12 cellular contexts compared by ENCODE assay signal in the genomic region with DNA sequence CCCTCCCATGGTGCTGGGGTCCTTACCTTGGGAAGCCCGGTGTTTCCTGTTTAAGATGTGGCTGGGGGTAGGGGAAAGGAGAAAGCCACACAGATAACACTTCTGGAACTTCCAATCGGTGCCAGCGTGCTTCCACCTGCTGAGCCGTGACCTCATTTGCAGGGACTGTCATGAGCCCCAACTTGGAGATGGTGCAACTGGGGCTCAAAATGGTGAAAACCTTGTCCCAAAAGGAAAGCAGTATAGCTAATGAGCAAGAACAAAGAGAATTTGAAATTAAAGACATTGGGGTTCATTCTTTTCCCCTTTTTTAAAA. TPM values are rescaled to one million over a fixed set of nuclear protein-coding genes. Genes with fewer than 3 reads are reported as not detected.
DNase-seq lines count a peak whose midpoint lies in the region; ATAC-seq and TF ChIP-seq lines count a peak whose summit lies in the region.
"Had no signal": no experiment of that assay in that cellular context is flagged by ENCODE, and none has a peak within 500 bp of the region (broad histone marks: within the 10 kb centered on the region; RNA-seq: fewer than 3 reads in every experiment).

No MANE protein-coding gene starts in this region.

- no peak for DNase-seq in right atrium auricular region (ENCODE audit: low spot score)
- DNase-seq in Right ventricle myocardium inferior (ENCODE audit: missing footprints): no peak
- no peak for DNase-seq in glutamatergic neuron
- no peak for DNase-seq in prostate gland (ENCODE audit: low spot score)
- no peak for DNase-seq in caudate nucleus (lab: John Stamatoyannopoulos, UW)
- no peak for DNase-seq in posterior vena cava (ENCODE audit: low spot score)
- DNase-seq in H7: no peak
- DNase-seq in stimulated activated naive CD4-positive, alpha-beta T cell (lab: John Stamatoyannopoulos, UW): no peak
- DNase-seq: activated CD8-positive, alpha-beta memory T cell treated with anti-CD3 and anti-CD28 coated beads for 24 hours; activated naive CD8-positive, alpha-beta T cell treated with anti-CD3 and anti-CD28 coated beads, Interleukin-2, amount 50 U/mL, for 24 hours; effector memory CD8-positive, alpha-beta T cell; stimulated activated naive CD4-positive, alpha-beta T cell treated with Interleukin-2 at 50 U/mL for 16 hours had no signal

- H3K4me3 ChIP-seq in right atrium auricular region (no peak overlapping the region), prostate gland (no peak overlapping the region), H7 (ENCODE audit: insufficient read depth, low read depth, low read length) (no peak overlapping the region)

- H3K36me3 ChIP-seq in right atrium auricular region (no peaks in the 10 kb centered on the region), prostate gland (no peaks in the 10 kb centered on the region), H7 (replicated peaks; ENCODE audit: control insufficient read depth, insufficient read depth, low read length) (peaks cover 3% of the 10 kb centered on the region)

- H3K27me3 Mint-ChIP-seq in glutamatergic neuron (ENCODE audit: unreplicated experiment): peaks cover 2% of the 10 kb centered on the region
- H3K27me3 Mint-ChIP-seq: activated naive CD8-positive, alpha-beta T cell treated with anti-CD3 and anti-CD28 coated beads, Interleukin-2, amount 50 U/mL, for 24 hours; effector memory CD8-positive, alpha-beta T cell had no signal

- no peak for TF ChIP-seq POLR2A in prostate gland (IDR thresholded peaks at IDR 0.05)

- H3K27me3 ChIP-seq in right atrium auricular region: no peaks in the 10 kb centered on the region
- no peaks in the 10 kb centered on the region for H3K27me3 ChIP-seq in prostate gland (replicated peaks; ENCODE audit: insufficient read depth)
- H3K27me3 ChIP-seq in H7 (ENCODE audit: control insufficient read depth, insufficient read depth, low read length): peaks cover 1% of the 10 kb centered on the region; the same call in 1 of the 2 replicates

- TF ChIP-seq CTCF in right atrium auricular region (IDR thresholded peaks at IDR 0.05) (no peak), glutamatergic neuron (IDR thresholded peaks at IDR 0.05; ENCODE audit: partially characterized antibody, unreplicated experiment) (no peak), prostate gland (IDR thresholded peaks at IDR 0.05) (no peak)

- H3K27ac Mint-ChIP-seq in glutamatergic neuron (ENCODE audit: unreplicated experiment): peak overlapping the region; percentile 52
- H3K27ac Mint-ChIP-seq: activated naive CD8-positive, alpha-beta T cell treated with anti-CD3 and anti-CD28 coated beads, Interleukin-2, amount 50 U/mL, for 24 hours had no signal

- peak overlapping the region; percentile 30 for H3K4me3 Mint-ChIP-seq in glutamatergic neuron (ENCODE audit: unreplicated experiment)
- H3K4me3 Mint-ChIP-seq: activated naive CD8-positive, alpha-beta T cell treated with anti-CD3 and anti-CD28 coated beads, Interleukin-2, amount 50 U/mL, for 24 hours; effector memory CD8-positive, alpha-beta T cell had no signal

- H3K36me3 Mint-ChIP-seq in glutamatergic neuron (ENCODE audit: unreplicated experiment): peaks cover 4% of the 10 kb centered on the region

- H3K4me1 ChIP-seq in right atrium auricular region: peaks cover 0 to 79% of the 10 kb centered on the region in 2 donors
- H3K4me1 ChIP-seq in prostate gland (replicated peaks): peaks cover 17% of the 10 kb centered on the region

- peak overlapping the region; percentile 86 to 94 for H3K27ac ChIP-seq in right atrium auricular region
- H3K27ac ChIP-seq in prostate gland: peak overlapping the region; percentile 51 to 62
- H3K27ac ChIP-seq in caudate nucleus (ENCODE audit: low read depth, low read length): no peak overlapping the region

- 69% methylated on average over 4 of the region's 4 CpGs for WGBS in prostate gland

- H3K9me3 ChIP-seq in right atrium auricular region: no peaks in the 10 kb centered on the region
- no peaks in the 10 kb centered on the region for H3K9me3 ChIP-seq in prostate gland

- no peaks in the 10 kb centered on the region for H3K9me3 Mint-ChIP-seq in glutamatergic neuron (ENCODE audit: unreplicated experiment)
- H3K9me3 Mint-ChIP-seq: activated naive CD8-positive, alpha-beta T cell treated with anti-CD3 and anti-CD28 coated beads, Interleukin-2, amount 50 U/mL, for 24 hours; effector memory CD8-positive, alpha-beta T cell had no signal

- peaks cover 7% of the 10 kb centered on the region for H3K4me1 Mint-ChIP-seq in glutamatergic neuron (ENCODE audit: low read depth, unreplicated experiment)

- ATAC-seq in Right ventricle myocardium inferior: no peak
- ATAC-seq: activated naive CD8-positive, alpha-beta T cell treated with anti-CD3 and anti-CD28 coated beads, Interleukin-2, amount 50 U/mL, for 24 hours; effector memory CD8-positive, alpha-beta T cell had no signal

- intact Hi-C loops in Right ventricle myocardium inferior (cut with DNase I): no loop called here
- intact Hi-C loops in prostate gland (cut with DNase I): no loop called here
- intact Hi-C loops in posterior vena cava (cut with DNase I): loop anchor here (2.0 to 10.0 kb wide), 2 partner anchors 76 to 98 kb away; a partner anchor contains a TSS

RNA-seq across cellular contexts. Expression of a gene that starts 19.0 kb away (rescaled TPM):
- total RNA-seq in right atrium auricular region: 10 to 100 TPM; 70.6 to 82.1 TPM
- total RNA-seq in Right ventricle myocardium inferior: 127 TPM
- 66.1 TPM for total RNA-seq in glutamatergic neuron (ENCODE audit: unreplicated experiment)
- 100 to 1,000 TPM in 1 of 2 donors, 10 to 100 TPM in 1; 74.3 to 148 TPM for total RNA-seq in prostate gland
- 10 to 100 TPM; 38.7 to 50.1 TPM for total RNA-seq in posterior vena cava
- 22.4 and 29.8 TPM in 2 replicates for total RNA-seq in H7 (2014; rRNA removed; shearing (Covaris generic))

RNA-seq across cellular contexts. Expression of a gene that starts 44.4 kb away (rescaled TPM):
- total RNA-seq in right atrium auricular region: 1 to 10 TPM; 3.7 to 5.7 TPM
- total RNA-seq in Right ventricle myocardium inferior: 11.3 TPM
- 41.6 TPM for total RNA-seq in glutamatergic neuron (ENCODE audit: unreplicated experiment)
- 10 to 100 TPM; 24.7 to 33.7 TPM for total RNA-seq in prostate gland
- 10 to 100 TPM in 1 of 2 donors, 1 to 10 TPM in 1; 7.9 to 17.2 TPM for total RNA-seq in posterior vena cava
- total RNA-seq in H7 (2014; rRNA removed; shearing (Covaris generic)): 12.5 and 18.3 TPM in 2 replicates

Comparison
In these comparisons a context has a peak if more than half of its experiments do, and no peak if none do; other contexts are left out.
1. intact Hi-C loops: an anchor here in posterior vena cava (2.0 to 10.0 kb wide); none called in Right ventricle myocardium inferior and prostate gland.